8 cellular contexts compared by ENCODE assay signal in the genomic region with DNA sequence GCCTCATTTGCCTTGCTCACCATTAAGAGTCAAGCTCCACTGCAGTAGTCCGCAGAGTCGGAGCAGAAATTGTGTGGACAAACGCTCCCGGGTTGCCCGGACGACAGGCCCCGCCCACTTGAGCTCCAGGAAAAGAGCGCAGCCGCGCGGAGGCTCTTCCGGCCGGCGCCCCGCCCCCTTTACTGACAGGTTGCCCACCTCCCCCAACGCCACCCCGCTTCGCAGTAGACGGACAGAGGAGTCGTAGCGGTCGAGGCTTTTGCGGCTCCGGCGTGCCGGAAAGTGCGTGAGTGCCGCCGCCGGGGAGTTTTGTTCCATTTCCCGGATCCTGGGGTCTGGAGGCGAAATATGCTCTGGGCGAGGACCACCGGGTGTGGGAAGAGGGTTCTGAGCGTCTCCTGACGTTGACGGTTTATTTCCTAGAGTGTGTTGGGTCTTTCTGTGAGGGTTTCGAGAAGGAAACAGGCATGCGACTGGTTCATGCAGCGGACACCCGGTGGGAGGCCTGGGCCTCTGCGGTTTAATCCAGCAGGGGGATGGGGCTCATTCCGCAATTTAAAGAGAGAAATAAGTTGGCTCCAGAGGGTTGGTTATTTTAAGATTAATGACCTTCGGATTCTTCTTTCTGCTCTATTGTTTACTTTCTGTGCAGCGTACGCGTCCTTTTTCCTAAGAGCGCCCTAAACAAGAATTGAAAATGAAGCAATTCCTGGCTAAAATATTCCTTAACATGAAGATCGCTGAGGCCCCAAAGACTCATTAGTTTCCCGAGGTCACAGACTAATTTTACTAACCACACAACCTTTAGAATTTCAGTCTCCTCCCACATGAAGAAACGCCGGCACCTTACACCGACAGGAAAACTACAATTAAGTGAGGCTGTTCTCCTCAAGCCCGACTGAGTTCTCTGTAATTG. TPM values are rescaled to one million over a fixed set of nuclear protein-coding genes. Genes with fewer than 3 reads are reported as not detected.
DNase-seq lines count a peak whose midpoint lies in the region; ATAC-seq and TF ChIP-seq lines count a peak whose summit lies in the region.

DNAI7 (minus strand) TSS at position 105 of the 916 bp plus-strand sequence; CDS start at position 23, 82 bp downstream.
ETFRF1 (plus strand) TSS at position 182 of the 916 bp plus-strand sequence. CDS start 8,720 bp downstream, outside the sequence.

- peak within 1 kb of the TSS; percentile 91 for H3K27ac ChIP-seq in angular gyrus (ENCODE audit: low read depth, low read length)

- DNase-seq in NCI-H1694 treated with DMSO at 0.1 percent for 48 hours (lab: John Stamatoyannopoulos, UW) = peak; percentile 95
- peak; percentile 93 to 97 (median 96) for DNase-seq in T-helper 17 cell
- DNase-seq in left ventricle myocardium superior = peak; percentile 100
- DNase-seq in progenitor cell of endocrine pancreas (ENCODE audit: low spot score, unreplicated experiment) = peak; percentile 100
- DNase-seq in ureter (ENCODE audit: low spot score) = peak; percentile 97

- intact Hi-C loops in left ventricle myocardium superior (cut with micrococcal nuclease) = loop anchor here (10.0 kb wide), 1 partner anchor 49 kb away; no protein-coding TSS in a partner anchor

- H3K4me3 Mint-ChIP-seq in T-helper 17 cell (peak within 1 kb of the TSS; percentile 98), progenitor cell of endocrine pancreas (ENCODE audit: low read depth) (peak within 1 kb of the TSS; percentile 92)

- no peaks in the 10 kb centered on the region for H3K9me3 Mint-ChIP-seq in progenitor cell of endocrine pancreas (ENCODE audit: low read depth)

- no peaks in the 10 kb centered on the region for H3K9me3 ChIP-seq in T-helper 17 cell (ENCODE audit: control insufficient read depth, low read length, poor library complexity, severe bottlenecking)

- H3K27me3 Mint-ChIP-seq in T-helper 17 cell = no peaks in the 10 kb centered on the region
- H3K27me3 Mint-ChIP-seq in progenitor cell of endocrine pancreas = no peaks in the 10 kb centered on the region

- H3K4me1 Mint-ChIP-seq in T-helper 17 cell (peaks cover 21% of the 10 kb centered on the region), progenitor cell of endocrine pancreas (ENCODE audit: low read depth) (peaks cover 19% of the 10 kb centered on the region)

- peak; percentile 37 for TF ChIP-seq CTCF in progenitor cell of endocrine pancreas (IDR thresholded peaks at IDR 0.05; ENCODE audit: unreplicated experiment)

- H3K27ac Mint-ChIP-seq in T-helper 17 cell (peak within 1 kb of the TSS; percentile 99), progenitor cell of endocrine pancreas (peak within 1 kb of the TSS; percentile 98)

- H3K36me3 Mint-ChIP-seq in T-helper 17 cell (ENCODE audit: low read depth) (peaks cover 4% of the 10 kb centered on the region), progenitor cell of endocrine pancreas (ENCODE audit: insufficient read depth) (no peaks in the 10 kb centered on the region)

- ATAC-seq in GM18499 (IDR thresholded peaks at IDR 0.05; ENCODE audit: insufficient read depth, unreplicated experiment) (peak; percentile 76), HG02938 (IDR thresholded peaks at IDR 0.05; ENCODE audit: unreplicated experiment) (peak; percentile 94), T-helper 17 cell (peak; percentile 96), left ventricle myocardium superior (peak; percentile 100)

RNA-seq across cellular contexts. Expression of gene DNAI7, which starts in this region (rescaled TPM):
- 1 to 10 TPM in 1 of 2 donors, under 1 TPM in 1; 0.72 to 1.1 TPM for total RNA-seq in T-helper 17 cell
- total RNA-seq in left ventricle myocardium superior = 0.89 TPM
- 3.1 and 3.3 TPM in 2 replicates for total RNA-seq in progenitor cell of endocrine pancreas
- 1.5 TPM for total RNA-seq in ureter

RNA-seq across cellular contexts. Expression of gene ETFRF1, which starts in this region (rescaled TPM):
- 10 to 100 TPM; 23.2 to 28.5 TPM for total RNA-seq in T-helper 17 cell
- 67.7 TPM for total RNA-seq in left ventricle myocardium superior
- 23.1 and 26.8 TPM in 2 replicates for total RNA-seq in progenitor cell of endocrine pancreas
- total RNA-seq in ureter = 30.2 TPM

Comparison
In these comparisons a context has a peak if more than half of its experiments do, and no peak if none do; other contexts are left out.
1. Peak in every context shown above with its lines: DNase-seq, ATAC-seq and H3K27ac ChIP-seq.